In genomic region chrX:69503835-69504625, GRCh38 we compare ENCODE assay signal across 8 cellular contexts. TPM values are rescaled to one million over a fixed set of nuclear protein-coding genes. Genes with fewer than 3 reads are reported as not detected.
A peak's percentile ranks its signal among the peaks of the same experiment; 100 is the strongest.
DNase-seq lines count a peak whose midpoint lies in the region; ATAC-seq, FAIRE-seq and TF ChIP-seq lines count a peak whose summit lies in the region.

Gene NALF2, plus strand, starts transcription at chrX:69504326. Its CDS starts 957 bp downstream, at chrX:69505283.

- CTCF ChIA-PET in HepG2 (lab: Yijun Ruan, JAX; ENCODE audit: low intra/inter-chr PET ratio, low total read pairs): no interaction called here

- no peak within 1 kb of the TSS for H2AFZ ChIP-seq in HepG2 (ENCODE audit: low read length)

- TF ChIP-seq CTCF in LNCaP clone FGC (IDR thresholded peaks at IDR 0.05; ENCODE audit: control insufficient read depth, extremely low read depth, insufficient read depth): no peak
- peak in 25 of 56 donors; percentile 2 to 36 (median 13) for TF ChIP-seq CTCF in dorsolateral prefrontal cortex (IDR thresholded peaks at IDR 0.05 in 54 of 56, conservative IDR thresholded peaks at IDR 0.05 in 2 of 56; ENCODE audit: low read depth in 1 of 56, partially characterized antibody in 56 of 56)
- peak; percentile 16; the same call in 1 of the 2 replicates for TF ChIP-seq CTCF in HepG2 (CRISPR knock-in tag; IDR thresholded peaks at IDR 0.05)

- in situ Hi-C loops in HepG2 (cut with HindIII; ENCODE audit: extremely low pct_ligation_motif_present, low pct_unique_long_range_greater_than_20kb): no loop called here

- H3K9ac ChIP-seq in HepG2 (ENCODE audit: insufficient read depth, low read depth, low read length): peak within 1 kb of the TSS; percentile 54

- BruUV-seq in HepG2 (replicated peaks; lab: Mats Ljungman, UMichigan): no TSS peak

- TF ChIP-seq POLR2A in HepG2 (IDR thresholded peaks at IDR 0.05; ENCODE audit: insufficient read depth in 1 of 2, low read depth in 2 of 2, low read length in 2 of 2): peak; percentile 21 to 67; a peak in 2 of 4 replicates

- POLR2A ChIA-PET in HepG2 (lab: Yijun Ruan, JAX): interaction anchor here (0.9 to 1.0 kb wide), 2 partner anchors 52 to 630 kb away, joined by 3 read pairs; partner anchors contain the start of gene IGBP1

- TF ChIP-seq RAD21 in HepG2 (CRISPR knock-in tag; IDR thresholded peaks at IDR 0.05): no peak

- no CpG with 5 or more reads among the region's 64 CpGs for WGBS in HepG2 (ENCODE audit: low lambda C conversion rate)

- peaks cover 45% of the 10 kb centered on the region for H3K4me1 ChIP-seq in HepG2 (ENCODE audit: insufficient read depth, low read length)

- no peaks in the 10 kb centered on the region for H3K4me1 Mint-ChIP-seq in stimulated activated effector memory CD8-positive, alpha-beta T cell treated with anti-CD3 and anti-CD28 coated beads, Interleukin-12 subunit alpha, Interleukin-12 subunit beta, amount 100 ng/mL, for 72 hours

- TF ChIP-seq EP300 in HepG2 (IDR thresholded peaks at IDR 0.05; ENCODE audit: low read depth in 2 of 2, low read length in 2 of 2): no peak
- TF ChIP-seq EP300 in HepG2 (CRISPR knock-in tag; IDR thresholded peaks at IDR 0.05; ENCODE audit: borderline replicate concordance): no peak

- peaks cover 6% of the 10 kb centered on the region for H3K79me2 ChIP-seq in HepG2 (ENCODE audit: insufficient read depth, low read length)

- no peaks in the 10 kb centered on the region for H3K36me3 Mint-ChIP-seq in stimulated activated effector memory CD8-positive, alpha-beta T cell treated with anti-CD3 and anti-CD28 coated beads, Interleukin-12 subunit alpha, Interleukin-12 subunit beta, amount 100 ng/mL, for 72 hours

- H3K4me3 ChIP-seq in LNCaP clone FGC (ENCODE audit: low read depth, low read length): peak within 1 kb of the TSS; percentile 61
- H3K4me3 ChIP-seq in dorsolateral prefrontal cortex: peak within 1 kb of the TSS; percentile 35 to 69 (median 53)
- H3K4me3 ChIP-seq in HepG2 (replicated peaks in 1 of 3; ENCODE audit: insufficient read depth in 1 of 3, low read depth in 2 of 3, low read length in 3 of 3): peak within 1 kb of the TSS; percentile 55 to 75 (median 63); a peak in 5 of 6 replicates

- no peaks in the 10 kb centered on the region for H3K9me3 ChIP-seq in HepG2 (ENCODE audit: low read length)

- ATAC-seq in HepG2 (peak; percentile 76), HG03439 (IDR thresholded peaks at IDR 0.05; ENCODE audit: unreplicated experiment) (no peak), GM21825 (IDR thresholded peaks at IDR 0.05; ENCODE audit: unreplicated experiment) (no peak)
- ATAC-seq in stimulated activated effector memory CD8-positive, alpha-beta T cell treated with anti-CD3 and anti-CD28 coated beads, Interleukin-12 subunit alpha, Interleukin-12 subunit beta, amount 100 ng/mL, for 72 hours: peak; percentile 71

- peak; percentile 16 for DNase-seq in DMS79 (lab: John Stamatoyannopoulos, UW)
- peak; percentile 55 for DNase-seq in LNCaP clone FGC (ENCODE audit: low read depth)
- DNase-seq in SW 1271 (lab: John Stamatoyannopoulos, UW): peak; percentile 36 to 53
- peak in 4 of 10 donors; percentile 31 to 61 (median 42) for DNase-seq in dorsolateral prefrontal cortex
- DNase-seq in HepG2 (ENCODE audit: low spot score): peak; percentile 59
- DNase-seq in stimulated activated effector memory CD8-positive, alpha-beta T cell treated with anti-CD3 and anti-CD28 coated beads, Interleukin-12 subunit alpha, Interleukin-12 subunit beta, amount 100 ng/mL, for 72 hours (ENCODE audit: low spot score in 2 of 2): peak in 1 of 2 donors; percentile 50

- FAIRE-seq in HepG2 (lab: Jason Lieb, UNC): no peak

- H3K36me3 ChIP-seq in HepG2 (replicated peaks in 1 of 2; ENCODE audit: control insufficient read depth in 1 of 2, insufficient read depth in 2 of 2, low read length in 2 of 2): no peaks in the 10 kb centered on the region

- H3K4me2 ChIP-seq in HepG2 (ENCODE audit: low read depth, low read length): peak within 1 kb of the TSS; percentile 73

- peak within 1 kb of the TSS in 27 of 59 donors; percentile 6 to 70 (median 41) for H3K27ac ChIP-seq in dorsolateral prefrontal cortex
- peak within 1 kb of the TSS; percentile 76 for H3K27ac ChIP-seq in HepG2 (ENCODE audit: extremely low read length, insufficient read depth, low read length)

- H3K27me3 ChIP-seq in dorsolateral prefrontal cortex (peaks cover 0 to 72% (median 22%) of the 10 kb centered on the region in 45 donors), HepG2 (ENCODE audit: control insufficient read depth in 1 of 2, insufficient read depth in 2 of 2, low read length in 2 of 2) (no peaks in the 10 kb centered on the region; a peak in 1 of 5 replicates)

- intact Hi-C loops in dorsolateral prefrontal cortex (cut with DNase I): loop anchor here (2.0 to 5.0 kb wide), 2 partner anchors 111 to 113 kb away; partner anchors contain the start of gene EDA (in 1 of the 2)
- intact Hi-C loops in HepG2 (cut with micrococcal nuclease; ENCODE audit: unreplicated experiment): loop anchor here (1.0 to 2.0 kb wide), 2 partner anchors 52 to 111 kb away; no protein-coding TSS in a partner anchor

- no peaks in the 10 kb centered on the region for H3K9me3 Mint-ChIP-seq in stimulated activated effector memory CD8-positive, alpha-beta T cell treated with anti-CD3 and anti-CD28 coated beads, Interleukin-12 subunit alpha, Interleukin-12 subunit beta, amount 100 ng/mL, for 72 hours

- H3K4me3 Mint-ChIP-seq in stimulated activated effector memory CD8-positive, alpha-beta T cell treated with anti-CD3 and anti-CD28 coated beads, Interleukin-12 subunit alpha, Interleukin-12 subunit beta, amount 100 ng/mL, for 72 hours: peak within 1 kb of the TSS; percentile 61

- no peak within 1 kb of the TSS for H3K27ac Mint-ChIP-seq in stimulated activated effector memory CD8-positive, alpha-beta T cell treated with anti-CD3 and anti-CD28 coated beads, Interleukin-12 subunit alpha, Interleukin-12 subunit beta, amount 100 ng/mL, for 72 hours

- 0 out of 2 replicates have a peak, but pooled peaks cover 3% of the 10 kb centered on the region for H4K20me1 ChIP-seq in HepG2 (ENCODE audit: insufficient read depth, low read length)

TF ChIP-seq in HepG2, 621 proteins besides CTCF, POLR2A, EP300 and RAD21 (continues in another document):
- TF ChIP-seq ZNF546 (CRISPR knock-in tag; conservative IDR thresholded peaks at IDR 0.05): no peak
- no peak for TF ChIP-seq JUN (CRISPR knock-in tag; IDR thresholded peaks at IDR 0.05)
- TF ChIP-seq HNRNPLL (IDR thresholded peaks at IDR 0.05; ENCODE audit: low read depth, low read length, poor library complexity, severe bottlenecking): peak; percentile 85
- TF ChIP-seq ZNF615 (CRISPR knock-in tag; IDR thresholded peaks at IDR 0.05; ENCODE audit: borderline replicate concordance): no peak
- peak; percentile 14; the same call in 1 of the 2 replicates for TF ChIP-seq KAT8 (CRISPR knock-in tag; IDR thresholded peaks at IDR 0.05)
- TF ChIP-seq NKX3-1 (CRISPR knock-in tag; IDR thresholded peaks at IDR 0.05): no peak
- no peak for TF ChIP-seq U2AF2 (IDR thresholded peaks at IDR 0.05; ENCODE audit: low read depth, low read length)
- peak; percentile 58 for TF ChIP-seq ZNF777 (CRISPR knock-in tag; IDR thresholded peaks at IDR 0.05)
- no peak for TF ChIP-seq ZNF598 (CRISPR knock-in tag; IDR thresholded peaks at IDR 0.05; ENCODE audit: borderline replicate concordance)
- no peak for TF ChIP-seq RFX5 (IDR thresholded peaks at IDR 0.05; ENCODE audit: low read depth, low read length)
- 0 out of 2 replicates have a peak, but pooled peaks have one; percentile 38 for TF ChIP-seq FOXC1 (CRISPR knock-in tag; IDR thresholded peaks at IDR 0.05; ENCODE audit: borderline replicate concordance)
- 0 out of 2 replicates have a peak, but pooled peaks have one; percentile 23 for TF ChIP-seq ZNF614 (CRISPR knock-in tag; IDR thresholded peaks at IDR 0.05; ENCODE audit: borderline replicate concordance)
- peak; percentile 47; the same call in 1 of the 2 replicates for TF ChIP-seq KDM5B (CRISPR knock-in tag; IDR thresholded peaks at IDR 0.05; ENCODE audit: borderline replicate concordance)
- TF ChIP-seq KDM3A (CRISPR knock-in tag; IDR thresholded peaks at IDR 0.05; ENCODE audit: low read depth): no peak
- TF ChIP-seq ZNF773 (CRISPR knock-in tag; IDR thresholded peaks at IDR 0.05; ENCODE audit: borderline replicate concordance): no peak
- TF ChIP-seq POLR2AphosphoS5 (IDR thresholded peaks at IDR 0.05; ENCODE audit: low read depth, low read length): peak; percentile 57; the same call in 1 of the 2 replicates
- TF ChIP-seq TGIF2 (CRISPR knock-in tag; IDR thresholded peaks at IDR 0.05): peak; percentile 50
- TF ChIP-seq ARID2 (CRISPR knock-in tag; IDR thresholded peaks at IDR 0.05; ENCODE audit: borderline replicate concordance): no peak
- peak; percentile 77; the same call in 1 of the 2 replicates for TF ChIP-seq TAF1 (CRISPR knock-in tag; IDR thresholded peaks at IDR 0.05)
- TF ChIP-seq ZNF557 (CRISPR knock-in tag; IDR thresholded peaks at IDR 0.05): no peak

RNA-seq across cellular contexts. Expression of gene NALF2, which starts in this region (rescaled TPM):
- 1 to 10 TPM; 1.5 to 7.6 (median 3.5) TPM for total RNA-seq in dorsolateral prefrontal cortex
- total RNA-seq in HepG2 (2016; rRNA removed; fragmentation: Illumina TruSeq; extraction: Trizol): 3.0 and 4.0 TPM in 2 replicates
- total RNA-seq in HepG2 (2016; cell fraction: cytosol; rRNA removed; fragmentation: Illumina TruSeq; extraction: Trizol; ENCODE audit: low read depth): 0.51 and 0.53 TPM in 2 replicates
- 2.9 and 4.3 TPM in 2 replicates for total RNA-seq in HepG2 (2016; cell fraction: insoluble cytoplasmic fraction; rRNA removed; fragmentation: Illumina TruSeq; extraction: Trizol)
- total RNA-seq in HepG2 (2016; cell fraction: membrane; rRNA removed; fragmentation: Illumina TruSeq; extraction: Trizol): 2.2 and 2.4 TPM in 2 replicates
- total RNA-seq in HepG2 (2016; cell fraction: nucleus; rRNA removed; fragmentation: Illumina TruSeq; extraction: Trizol): 2.8 and 3.2 TPM in 2 replicates
- polyA plus RNA-seq in HepG2 (2011; rRNA removed): 2.2 and 2.3 TPM in 2 replicates
- 1.9 and 2.0 TPM in 2 replicates for polyA plus RNA-seq in HepG2 (2011; cell fraction: cytosol; rRNA removed)
- 1.9 and 2.1 TPM in 2 replicates for polyA plus RNA-seq in HepG2 (2011; cell fraction: nucleus; rRNA removed)
- polyA plus RNA-seq in HepG2 (2012): 2.1 and 3.3 TPM in 2 replicates
- polyA plus RNA-seq in HepG2 (2016; cell fraction: cytosol; fragmentation: Illumina TruSeq; extraction: Trizol; ENCODE audit: low read depth): 0.44 TPM in 2 replicates
- polyA plus RNA-seq in HepG2 (2016; cell fraction: insoluble cytoplasmic fraction; fragmentation: Illumina TruSeq; extraction: Trizol; ENCODE audit: low read depth): 4.5 and 5.5 TPM in 2 replicates
- 1.8 and 2.0 TPM in 2 replicates for polyA plus RNA-seq in HepG2 (2016; cell fraction: membrane; fragmentation: Illumina TruSeq; extraction: Trizol; ENCODE audit: low read depth)
- polyA plus RNA-seq in HepG2 (2016; cell fraction: nucleus; fragmentation: Illumina TruSeq; extraction: Trizol; ENCODE audit: insufficient read depth, low read depth): 5.1 and 5.2 TPM in 2 replicates
- polyA minus RNA-seq in HepG2 (2011; rRNA and poly(A)+ RNA removed; ENCODE audit: low replicate concordance): 2.7 TPM in 1 of 2 replicates, not detected in the other
- polyA minus RNA-seq in HepG2 (2011; cell fraction: cytosol; rRNA and poly(A)+ RNA removed): 1.5 and 1.8 TPM in 2 replicates
- polyA minus RNA-seq in HepG2 (2011; cell fraction: nucleus; rRNA and poly(A)+ RNA removed): 1.7 TPM in 2 replicates

Comparison
In these comparisons a context has a peak if more than half of its experiments do, and no peak if none do; other contexts are left out.
1. ATAC-seq: peak in HepG2 (single experiment) and stimulated activated effector memory CD8-positive, alpha-beta T cell treated with anti-CD3 and anti-CD28 coated beads, Interleukin-12 subunit alpha, Interleukin-12 subunit beta, amount 100 ng/mL, for 72 hours (single experiment); none in HG03439 (single experiment) and GM21825 (single experiment).
2. Peak in every context shown above with its lines, with median percentiles within 50 percentile points of each other: H3K4me3 ChIP-seq.